ENCODE assay signal across 8 cellular contexts in the genomic region with DNA sequence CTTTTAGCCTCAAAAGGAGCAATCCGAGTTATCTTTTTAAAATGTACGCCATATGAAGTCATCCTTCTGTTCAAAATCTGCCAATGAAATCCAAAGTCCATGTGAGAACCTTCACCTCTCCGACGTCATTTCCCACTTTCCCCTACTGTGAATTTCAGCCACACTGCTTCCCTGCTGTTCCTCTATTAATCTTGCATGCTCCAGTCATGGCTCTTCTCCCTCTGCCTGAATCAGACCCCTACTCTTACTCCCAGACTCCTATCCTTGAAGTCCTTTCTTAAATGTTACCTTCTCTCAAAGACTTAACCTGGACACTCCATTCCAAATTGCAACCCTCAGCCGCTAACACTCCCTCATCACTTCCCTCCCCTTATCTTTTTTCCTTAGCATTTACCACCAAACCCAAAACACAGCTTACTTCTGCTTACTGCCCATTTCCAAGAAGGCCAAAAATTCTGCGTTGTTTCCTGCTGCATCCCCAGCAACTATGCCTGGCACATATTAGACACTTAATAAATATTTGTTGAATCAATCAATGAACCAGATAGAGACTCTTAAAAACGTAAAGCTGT. TPM values are rescaled to one million over a fixed set of nuclear protein-coding genes. Genes with fewer than 3 reads are reported as not detected.
DNase-seq lines count a peak whose midpoint lies in the region; ATAC-seq and TF ChIP-seq lines count a peak whose summit lies in the region.

No MANE protein-coding gene starts in this region.

- POLR2A ChIA-PET in activated CD4-positive, alpha-beta memory T cell treated with anti-CD3 and anti-CD28 coated beads for 36 hours (lab: Charles Lee), result interaction anchor here (2.0 to 2.9 kb wide), 3 partner anchors 31 to 107 kb away, joined by 8 to 31 read pairs (median 21); no protein-coding TSS in a partner anchor

- H3K4me1 Mint-ChIP-seq in HFFc6 (ENCODE audit: low read depth), result peaks cover 53% of the 10 kb centered on the region
- peaks cover 51% of the 10 kb centered on the region for H3K4me1 Mint-ChIP-seq in activated CD4-positive, alpha-beta memory T cell treated with anti-CD3 and anti-CD28 coated beads for 36 hours (ENCODE audit: low read depth)
- peaks cover 23 to 57% of the 10 kb centered on the region in 2 donors for H3K4me1 Mint-ChIP-seq in stimulated activated naive B cell treated with anti-CD40 and anti-IgM and Interleukin-4, amounts not matched to agents 10 μg/mL and 1 μg/mL and 100 μg/mL, for 72 hours

- H3K9ac ChIP-seq in iPS-18a (ENCODE audit: low read length), result peak overlapping the region; percentile 60

- intact Hi-C loops in activated CD4-positive, alpha-beta memory T cell treated with anti-CD3 and anti-CD28 coated beads for 36 hours (cut with micrococcal nuclease), result loop anchor here (2.0 to 5.0 kb wide), 2 partner anchors 105 to 1867 kb away; a partner anchor contains a TSS

- DNase-seq in Ammon's horn (ENCODE audit: low spot score) (peak; percentile 59), HFFc6 (no peak), 8988T (no peak), NCI-H1436 (lab: John Stamatoyannopoulos, UW) (no peak)
- DNase-seq in activated CD4-positive, alpha-beta memory T cell treated with anti-CD3 and anti-CD28 coated beads for 36 hours, result no peak
- no peak for DNase-seq in stimulated activated naive B cell treated with anti-CD40 and anti-IgM and Interleukin-4, amounts not matched to agents 10 μg/mL and 1 μg/mL and 100 μg/mL, for 72 hours

- H3K4me3 ChIP-seq in iPS-18a (ENCODE audit: low read length), result peak overlapping the region; percentile 96

- TF ChIP-seq CTCF in HFFc6 (IDR thresholded peaks at IDR 0.05), result no peak

- H3K4me1 ChIP-seq in iPS-18a (ENCODE audit: control insufficient read depth, low read depth, low read length), result peaks cover 17% of the 10 kb centered on the region

- ATAC-seq in stimulated activated naive B cell treated with anti-CD40 and anti-IgM and Interleukin-4, amounts not matched to agents 10 μg/mL and 1 μg/mL and 100 μg/mL, for 72 hours (replicated peaks), result no peak
- no peak for ATAC-seq in HG02610 (IDR thresholded peaks at IDR 0.05; ENCODE audit: unreplicated experiment)

- peak overlapping the region; percentile 99; the same call in 1 of the 2 replicates for H3K27ac Mint-ChIP-seq in HFFc6
- H3K27ac Mint-ChIP-seq in activated CD4-positive, alpha-beta memory T cell treated with anti-CD3 and anti-CD28 coated beads for 36 hours, result no peak overlapping the region
- H3K27ac Mint-ChIP-seq in stimulated activated naive B cell treated with anti-CD40 and anti-IgM and Interleukin-4, amounts not matched to agents 10 μg/mL and 1 μg/mL and 100 μg/mL, for 72 hours, result no peak overlapping the region

- no peak overlapping the region for H3K27ac ChIP-seq in iPS-18a (ENCODE audit: low read length)

- H3K36me3 Mint-ChIP-seq in HFFc6 (ENCODE audit: low read depth), result peaks cover 36% of the 10 kb centered on the region
- peaks cover 39% of the 10 kb centered on the region for H3K36me3 Mint-ChIP-seq in activated CD4-positive, alpha-beta memory T cell treated with anti-CD3 and anti-CD28 coated beads for 36 hours
- peaks cover 34 to 38% of the 10 kb centered on the region in 2 donors for H3K36me3 Mint-ChIP-seq in stimulated activated naive B cell treated with anti-CD40 and anti-IgM and Interleukin-4, amounts not matched to agents 10 μg/mL and 1 μg/mL and 100 μg/mL, for 72 hours

- peak overlapping the region; percentile 100 for H3K4me3 Mint-ChIP-seq in HFFc6
- H3K4me3 Mint-ChIP-seq in activated CD4-positive, alpha-beta memory T cell treated with anti-CD3 and anti-CD28 coated beads for 36 hours, result peak overlapping the region; percentile 98
- peak overlapping the region; percentile 96 to 99 for H3K4me3 Mint-ChIP-seq in stimulated activated naive B cell treated with anti-CD40 and anti-IgM and Interleukin-4, amounts not matched to agents 10 μg/mL and 1 μg/mL and 100 μg/mL, for 72 hours

- CTCF ChIA-PET in activated CD4-positive, alpha-beta memory T cell treated with anti-CD3 and anti-CD28 coated beads for 36 hours (lab: Charles Lee), result interaction anchor here (1.2 to 1.8 kb wide), 2 partner anchors 27 to 40 kb away, joined by 6 to 8 read pairs; no protein-coding TSS in a partner anchor

- H3K36me3 ChIP-seq in iPS-18a (ENCODE audit: control insufficient read depth, low read depth, low read length), result peaks cover 29% of the 10 kb centered on the region

- H3K27me3 Mint-ChIP-seq in HFFc6 (ENCODE audit: insufficient read depth), result peaks cover 5% of the 10 kb centered on the region
- H3K27me3 Mint-ChIP-seq in activated CD4-positive, alpha-beta memory T cell treated with anti-CD3 and anti-CD28 coated beads for 36 hours, result peaks cover 6% of the 10 kb centered on the region
- H3K27me3 Mint-ChIP-seq in stimulated activated naive B cell treated with anti-CD40 and anti-IgM and Interleukin-4, amounts not matched to agents 10 μg/mL and 1 μg/mL and 100 μg/mL, for 72 hours, result peaks cover 0 to 4% of the 10 kb centered on the region in 2 donors

- 0 out of 2 replicates have a peak, but pooled peaks cover 3% of the 10 kb centered on the region for H3K9me3 Mint-ChIP-seq in HFFc6
- no peaks in the 10 kb centered on the region for H3K9me3 Mint-ChIP-seq in activated CD4-positive, alpha-beta memory T cell treated with anti-CD3 and anti-CD28 coated beads for 36 hours
- H3K9me3 Mint-ChIP-seq in stimulated activated naive B cell treated with anti-CD40 and anti-IgM and Interleukin-4, amounts not matched to agents 10 μg/mL and 1 μg/mL and 100 μg/mL, for 72 hours, result no peaks in the 10 kb centered on the region

- peaks cover 12% of the 10 kb centered on the region for H3K27me3 ChIP-seq in iPS-18a (ENCODE audit: control insufficient read depth, insufficient read depth, low read length)

- no peaks in the 10 kb centered on the region for H3K9me3 ChIP-seq in iPS-18a (ENCODE audit: control insufficient read depth, low read depth, low read length)

RNA-seq across cellular contexts. Expression of a gene that starts 1.2 kb away (rescaled TPM):
- total RNA-seq in HFFc6 (2021; fragmentation: NEBNext Ultra II Directional; extraction: Animal tissue kit (Norgen Biotek cat#: 25700)), result 10 to 100 TPM; 10.9 to 13.5 (median 11.6) TPM
- total RNA-seq in activated CD4-positive, alpha-beta memory T cell treated with anti-CD3 and anti-CD28 coated beads for 36 hours, result 1 to 10 TPM; 3.9 TPM

RNA-seq across cellular contexts. Expression of a gene that starts 1.3 kb away (rescaled TPM):
- 1,000 to 10,000 TPM; 1,680 to 2,112 (median 1,953) TPM for total RNA-seq in HFFc6 (2021; fragmentation: NEBNext Ultra II Directional; extraction: Animal tissue kit (Norgen Biotek cat#: 25700))
- 1,000 to 10,000 TPM; 2,597 to 2,603 TPM for total RNA-seq in activated CD4-positive, alpha-beta memory T cell treated with anti-CD3 and anti-CD28 coated beads for 36 hours

RNA-seq across cellular contexts. Expression of a gene that starts 29.5 kb away (rescaled TPM):
- 10 to 100 TPM; 36.0 to 43.7 (median 40.9) TPM for total RNA-seq in HFFc6 (2021; fragmentation: NEBNext Ultra II Directional; extraction: Animal tissue kit (Norgen Biotek cat#: 25700))
- total RNA-seq in activated CD4-positive, alpha-beta memory T cell treated with anti-CD3 and anti-CD28 coated beads for 36 hours, result 1 to 10 TPM; 5.4 to 5.9 TPM

Comparison
In these comparisons a context has a peak if more than half of its experiments do, and no peak if none do; other contexts are left out.
1. RNA of a gene that starts 29.5 kb away (total RNA-seq): 36.0 to 43.7 TPM in HFFc6; 5.4 to 5.9 TPM in activated CD4-positive, alpha-beta memory T cell treated with anti-CD3 and anti-CD28 coated beads for 36 hours; every median in the first group is over 4 times any median in the second.
2. Peak in every context shown above with its lines, with median percentiles within 50 percentile points of each other: H3K4me3 Mint-ChIP-seq.